Comparison of ENCODE assay signal across 15 cellular contexts in genomic region chr11:1338201-1339065, GRCh38. TPM values are rescaled to one million over a fixed set of nuclear protein-coding genes. Genes with fewer than 3 reads are reported as not detected.
DNase-seq lines count a peak whose midpoint lies in the region; ATAC-seq and TF ChIP-seq lines count a peak whose summit lies in the region.
"Had no signal": no experiment of that assay in that cellular context is flagged by ENCODE, and none has a peak within 500 bp of the region (broad histone marks: within the 10 kb centered on the region; RNA-seq: fewer than 3 reads in every experiment).

No MANE protein-coding gene starts in this region.

- H2AFZ ChIP-seq in SK-N-SH (ENCODE audit: low read depth), result no peak overlapping the region

- peaks cover 8% of the 10 kb centered on the region for H3K9me3 Mint-ChIP-seq in activated CD4-positive, alpha-beta memory T cell treated with anti-CD3 and anti-CD28 coated beads for 36 hours
- H3K9me3 Mint-ChIP-seq in glutamatergic neuron (ENCODE audit: unreplicated experiment) (peaks cover 5% of the 10 kb centered on the region), progenitor cell of endocrine pancreas (ENCODE audit: low read depth) (no peaks in the 10 kb centered on the region)

- H3K27me3 ChIP-seq in SK-N-SH (ENCODE audit: insufficient read depth), result no peaks in the 10 kb centered on the region
- H3K27me3 ChIP-seq: SJSA1, thyroid gland had no signal

- no peaks in the 10 kb centered on the region for H3K36me3 ChIP-seq in SK-N-SH (replicated peaks in 1 of 2; ENCODE audit: control insufficient read depth in 1 of 2, insufficient read depth in 2 of 2, low read length in 1 of 2)
- H3K36me3 ChIP-seq: SJSA1, spleen, thyroid gland had no signal

- no peaks in the 10 kb centered on the region for H3K79me2 ChIP-seq in SK-N-SH (ENCODE audit: insufficient read depth)

- no peaks in the 10 kb centered on the region for H3K9me2 ChIP-seq in SK-N-SH

- POLR2A ChIA-PET in SK-N-SH (lab: Yijun Ruan, JAX), result no interaction called here
- POLR2A ChIA-PET in activated CD4-positive, alpha-beta memory T cell treated with anti-CD3 and anti-CD28 coated beads for 36 hours (lab: Charles Lee), result no interaction called here

- ATAC-seq in SK-N-SH treated with all-trans-retinoic acid at 6 μM for 48 hours (no peak), HG02852 (IDR thresholded peaks at IDR 0.05; ENCODE audit: unreplicated experiment) (no peak)

- no peak overlapping the region for H3K4me3 ChIP-seq in SK-N-SH (ENCODE audit: low read depth in 2 of 2, low read length in 1 of 2)
- H3K4me3 ChIP-seq: SJSA1, spleen, thyroid gland had no signal

- H3K4me1 ChIP-seq in SK-N-SH (ENCODE audit: control insufficient read depth in 1 of 2, insufficient read depth in 2 of 2, low read depth in 1 of 2, low read length in 1 of 2), result peaks cover 8 to 10% of the 10 kb centered on the region in 2 experiments; a peak in 2 of 4 replicates

- H3K4me1 Mint-ChIP-seq in activated CD4-positive, alpha-beta memory T cell treated with anti-CD3 and anti-CD28 coated beads for 36 hours (ENCODE audit: low read depth), result peaks cover 9% of the 10 kb centered on the region
- H3K4me1 Mint-ChIP-seq in glutamatergic neuron (ENCODE audit: low read depth, unreplicated experiment) (peaks cover 2% of the 10 kb centered on the region), progenitor cell of endocrine pancreas (ENCODE audit: low read depth) (peaks cover 8% of the 10 kb centered on the region)

- TF ChIP-seq RAD21 in SK-N-SH (IDR thresholded peaks at IDR 0.05; ENCODE audit: low read length), result no peak

- no peak overlapping the region for H3K27ac Mint-ChIP-seq in activated CD4-positive, alpha-beta memory T cell treated with anti-CD3 and anti-CD28 coated beads for 36 hours
- H3K27ac Mint-ChIP-seq in glutamatergic neuron (ENCODE audit: unreplicated experiment), result peak overlapping the region; percentile 68
- H3K27ac Mint-ChIP-seq in progenitor cell of endocrine pancreas, result peak overlapping the region; percentile 39

- DNase-seq in SK-N-SH (peak; percentile 15), glutamatergic neuron (no peak), progenitor cell of endocrine pancreas (ENCODE audit: low spot score, unreplicated experiment) (no peak), globus pallidus (ENCODE audit: low spot score) (no peak), GF-D8 (lab: John Stamatoyannopoulos, UW) (no peak)
- peak; percentile 9 for DNase-seq in activated CD4-positive, alpha-beta memory T cell treated with anti-CD3 and anti-CD28 coated beads for 36 hours
- DNase-seq: left cardiac atrium, NCI-H2171 treated with DMSO at 0.1 percent for 48 hours, spleen, thyroid gland had no signal

- CTCF ChIA-PET in SK-N-SH (lab: Yijun Ruan, JAX), result interaction anchor here (1.0 kb wide), 1 partner anchor 208 kb away, joined by 5 read pairs; no protein-coding TSS in a partner anchor
- CTCF ChIA-PET in activated CD4-positive, alpha-beta memory T cell treated with anti-CD3 and anti-CD28 coated beads for 36 hours (lab: Charles Lee), result no interaction called here

- no peaks in the 10 kb centered on the region for H3F3A ChIP-seq in SK-N-SH (replicated peaks; ENCODE audit: insufficient read depth)

- WGBS in SK-N-SH (ENCODE audit: low lambda C conversion rate), result 77% methylated on average over 33 of the region's 33 CpGs

- no peak overlapping the region for H3K9ac ChIP-seq in SK-N-SH

- TF ChIP-seq CTCF in SK-N-SH (IDR thresholded peaks at IDR 0.05) (no peak), glutamatergic neuron (IDR thresholded peaks at IDR 0.05; ENCODE audit: partially characterized antibody, unreplicated experiment) (no peak), progenitor cell of endocrine pancreas (IDR thresholded peaks at IDR 0.05; ENCODE audit: unreplicated experiment) (no peak)

- H3K4me2 ChIP-seq in SK-N-SH, result no peak overlapping the region

- TF ChIP-seq EP300 in SK-N-SH (IDR thresholded peaks at IDR 0.05; ENCODE audit: borderline replicate concordance in 1 of 2, low read depth in 1 of 2, low read length in 1 of 2), result no peak

- H3K27me3 Mint-ChIP-seq in activated CD4-positive, alpha-beta memory T cell treated with anti-CD3 and anti-CD28 coated beads for 36 hours, result peaks cover 2% of the 10 kb centered on the region
- H3K27me3 Mint-ChIP-seq in glutamatergic neuron (ENCODE audit: unreplicated experiment) (peaks cover 12% of the 10 kb centered on the region), progenitor cell of endocrine pancreas (peaks cover 11% of the 10 kb centered on the region)

- intact Hi-C loops in activated CD4-positive, alpha-beta memory T cell treated with anti-CD3 and anti-CD28 coated beads for 36 hours (cut with micrococcal nuclease), result no loop called here

- H3K27ac ChIP-seq in SK-N-SH (ENCODE audit: low read depth in 2 of 2, low read length in 1 of 2), result no peak overlapping the region
- H3K27ac ChIP-seq: SJSA1, thyroid gland, VCaP had no signal

- H3K9me3 ChIP-seq in SK-N-SH, result no peaks in the 10 kb centered on the region
- H3K9me3 ChIP-seq: SJSA1, thyroid gland had no signal

- H3K4me3 Mint-ChIP-seq in activated CD4-positive, alpha-beta memory T cell treated with anti-CD3 and anti-CD28 coated beads for 36 hours, result no peak overlapping the region
- peak overlapping the region; percentile 52 for H3K4me3 Mint-ChIP-seq in glutamatergic neuron (ENCODE audit: unreplicated experiment)
- H3K4me3 Mint-ChIP-seq in progenitor cell of endocrine pancreas (ENCODE audit: low read depth), result peak overlapping the region; percentile 54

- no peaks in the 10 kb centered on the region for H4K20me1 ChIP-seq in SK-N-SH (ENCODE audit: insufficient read depth)

- no peaks in the 10 kb centered on the region for H3K36me3 Mint-ChIP-seq in activated CD4-positive, alpha-beta memory T cell treated with anti-CD3 and anti-CD28 coated beads for 36 hours
- H3K36me3 Mint-ChIP-seq in glutamatergic neuron (ENCODE audit: unreplicated experiment) (peaks cover 16% of the 10 kb centered on the region), progenitor cell of endocrine pancreas (ENCODE audit: insufficient read depth) (peaks cover 3% of the 10 kb centered on the region)

TF ChIP-seq in SK-N-SH, 30 proteins besides CTCF, POLR2A, EP300 and RAD21 (continues in another document):
- TF ChIP-seq JUND (IDR thresholded peaks at IDR 0.05) (no peak), ZBTB33 (IDR thresholded peaks at IDR 0.05; ENCODE audit: borderline replicate concordance, low read depth) (no peak), FOXM1 (IDR thresholded peaks at IDR 0.05; ENCODE audit: low read depth) (no peak)

TF ChIP-seq in SK-N-SH treated with all-trans-retinoic acid at 6 μM for 48 hours, 23 proteins besides CTCF, POLR2A, EP300 and RAD21 (continues in another document):
- TF ChIP-seq TCF4 (CRISPR knock-in tag; IDR thresholded peaks at IDR 0.05; ENCODE audit: borderline replicate concordance), result no peak
- no peak for TF ChIP-seq CSRNP3 (CRISPR knock-in tag; IDR thresholded peaks at IDR 0.05)
- no peak for TF ChIP-seq CSDC2 (CRISPR knock-in tag; IDR thresholded peaks at IDR 0.05)
- TF ChIP-seq POU6F1 (CRISPR knock-in tag; IDR thresholded peaks at IDR 0.05; ENCODE audit: borderline replicate concordance, low read depth), result no peak
- no peak for TF ChIP-seq ZFP3 (CRISPR knock-in tag; IDR thresholded peaks at IDR 0.05)
- TF ChIP-seq ESRRG (CRISPR knock-in tag; IDR thresholded peaks at IDR 0.05), result no peak
- no peak for TF ChIP-seq SNAI2 (CRISPR knock-in tag; IDR thresholded peaks at IDR 0.05)
- no peak for TF ChIP-seq PPARA (CRISPR knock-in tag; IDR thresholded peaks at IDR 0.05; ENCODE audit: borderline replicate concordance)
- no peak for TF ChIP-seq ZNF565 (CRISPR knock-in tag; conservative IDR thresholded peaks at IDR 0.05; ENCODE audit: low read depth)
- no peak for TF ChIP-seq ZNF8 (CRISPR knock-in tag; IDR thresholded peaks at IDR 0.05)
- TF ChIP-seq RARB (CRISPR knock-in tag; IDR thresholded peaks at IDR 0.05), result no peak
- TF ChIP-seq ZNF70 (CRISPR knock-in tag; IDR thresholded peaks at IDR 0.05), result no peak

RNA-seq across cellular contexts. Expression of gene TOLLIP, which starts 29.0 kb away (rescaled TPM):
- 42.6 and 55.4 TPM in 2 replicates for polyA plus RNA-seq in SK-N-SH (2012; rRNA removed)
- 21.1 and 39.4 TPM in 2 replicates for polyA plus RNA-seq in SK-N-SH (2012; cell fraction: cytosol; rRNA removed)
- 37.6 and 42.4 TPM in 2 replicates for polyA plus RNA-seq in SK-N-SH (2012; cell fraction: nucleus; rRNA removed)
- 10 to 100 TPM; 30.0 to 32.1 TPM for total RNA-seq in activated CD4-positive, alpha-beta memory T cell treated with anti-CD3 and anti-CD28 coated beads for 36 hours
- 67.5 TPM for total RNA-seq in glutamatergic neuron (ENCODE audit: unreplicated experiment)
- 41.2 and 44.4 TPM in 2 replicates for total RNA-seq in progenitor cell of endocrine pancreas

RNA-seq across cellular contexts. Expression of gene BRSK2, which starts 51.3 kb away (rescaled TPM):
- polyA plus RNA-seq in SK-N-SH (2012; rRNA removed), result 0.64 and 0.80 TPM in 2 replicates
- polyA plus RNA-seq in SK-N-SH (2012; cell fraction: cytosol; rRNA removed), result 0.26 and 0.68 TPM in 2 replicates
- 1.1 and 3.0 TPM in 2 replicates for polyA plus RNA-seq in SK-N-SH (2012; cell fraction: nucleus; rRNA removed)
- under 1 TPM; 0.46 to 0.64 TPM for total RNA-seq in activated CD4-positive, alpha-beta memory T cell treated with anti-CD3 and anti-CD28 coated beads for 36 hours
- 207 TPM for total RNA-seq in glutamatergic neuron (ENCODE audit: unreplicated experiment)
- total RNA-seq in progenitor cell of endocrine pancreas, result 49.2 and 53.2 TPM in 2 replicates
- total RNA-seq: bronchial epithelial cell had no signal

Comparison
In these comparisons a context has a peak if more than half of its experiments do, and no peak if none do; other contexts are left out.
1. DNase-seq: peak in SK-N-SH (single experiment) and activated CD4-positive, alpha-beta memory T cell treated with anti-CD3 and anti-CD28 coated beads for 36 hours (single experiment); none in glutamatergic neuron (single experiment), progenitor cell of endocrine pancreas (single experiment), globus pallidus (single experiment) and GF-D8 (single experiment).
2. RNA of gene BRSK2, which starts 51.3 kb away (total RNA-seq): 207 TPM in glutamatergic neuron (single experiment) and 49.2 to 53.2 TPM in progenitor cell of endocrine pancreas; 0.46 to 0.64 TPM in activated CD4-positive, alpha-beta memory T cell treated with anti-CD3 and anti-CD28 coated beads for 36 hours; every median in the first group is over 10 times any median in the second.